In the genomic region with DNA sequence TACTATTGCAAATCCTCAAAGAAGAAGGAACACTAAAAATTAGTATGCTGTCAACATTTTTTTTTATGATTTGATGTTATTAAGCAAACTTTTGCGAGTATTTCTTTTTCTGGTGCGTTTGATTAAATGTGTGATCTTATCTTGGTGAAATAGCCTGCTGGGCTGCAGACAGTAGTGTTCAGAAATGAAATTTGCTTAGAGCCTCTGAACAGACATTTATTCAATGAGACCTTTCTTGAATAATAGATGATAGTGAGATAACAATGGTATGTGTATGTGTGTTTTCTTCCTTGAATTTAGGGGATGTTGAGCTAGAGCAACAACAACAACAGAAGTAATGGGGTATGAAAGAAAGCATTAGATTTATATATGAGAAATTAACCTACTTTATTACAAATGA, we compare ENCODE assay signal across 27 cellular contexts. TPM values are rescaled to one million over a fixed set of nuclear protein-coding genes. Genes with fewer than 3 reads are reported as not detected.
"Had no signal": no experiment of that assay in that cellular context is flagged by ENCODE, and none has a peak within 500 bp of the region (broad histone marks: within the 10 kb centered on the region; RNA-seq: fewer than 3 reads in every experiment).

No MANE protein-coding gene starts in this region.

- H3K36me3 Mint-ChIP-seq: immature natural killer cell; naive B cell; natural killer cell treated with Interleukin-12 subunit alpha and Interleukin-12 subunit beta and Interleukin-15 and Interleukin-18, amount 100 ng/mL, for 72 hours; stimulated activated effector memory CD8-positive, alpha-beta T cell treated with anti-CD3 and anti-CD28 coated beads, Interleukin-12 subunit alpha, Interleukin-12 subunit beta, amount 100 ng/mL, for 72 hours had no signal

- H3K4me3 Mint-ChIP-seq: central memory CD8-positive, alpha-beta T cell; dendritic cell treated with granulocyte-macrophage colony-stimulating factor and Interleukin-4, amounts not matched to agents 40 ng/mL and 50 ng/mL, for 4 days; effector memory CD8-positive, alpha-beta T cell; immature natural killer cell; naive B cell; natural killer cell treated with Interleukin-12 subunit alpha and Interleukin-12 subunit beta and Interleukin-15 and Interleukin-18, amount 100 ng/mL, for 72 hours; neural crest cell; stimulated activated effector memory CD8-positive, alpha-beta T cell treated with anti-CD3 and anti-CD28 coated beads, Interleukin-12 subunit alpha, Interleukin-12 subunit beta, amount 100 ng/mL, for 72 hours had no signal

- H2AFZ ChIP-seq: parathyroid adenoma had no signal

- H3K9me3 Mint-ChIP-seq: central memory CD8-positive, alpha-beta T cell; dendritic cell treated with granulocyte-macrophage colony-stimulating factor and Interleukin-4, amounts not matched to agents 40 ng/mL and 50 ng/mL, for 4 days; neural crest cell had no signal

- H3K79me2 ChIP-seq: parathyroid adenoma had no signal

- H3K27ac ChIP-seq: colonic mucosa, lower lobe of right lung, parathyroid adenoma, prostate gland, right atrium auricular region, sigmoid colon, stomach, thoracic aorta had no signal

- H3K27me3 ChIP-seq: colonic mucosa, right atrium auricular region, sigmoid colon, stomach had no signal

- H3K4me1 ChIP-seq: colonic mucosa, lower lobe of right lung, parathyroid adenoma, prostate gland, right atrium auricular region, sigmoid colon had no signal

- H3K9me3 ChIP-seq: colonic mucosa, lower lobe of right lung, mucosa of descending colon, prostate gland, right atrium auricular region, sigmoid colon, stomach, thoracic aorta had no signal

- DNase-seq: colonic mucosa; effector memory CD8-positive, alpha-beta T cell; hypothalamus; immature natural killer cell; islet precursor cell; kidney glomerular epithelial cell; left colon; left ventricle myocardium superior; lower lobe of right lung; mucosa of descending colon; naive B cell; sigmoid colon; stimulated activated CD4-positive, alpha-beta T cell treated with anti-CD3 and anti-CD28 coated beads, Interleukin-2, amount 100 ng/mL, for 24 hours; stimulated activated CD4-positive, alpha-beta T cell treated with anti-CD3 and anti-CD28 coated beads, Interleukin-4, amount 100 ng/mL, for 24 hours; stimulated activated naive CD4-positive, alpha-beta T cell treated with Interleukin-2 at 50 U/mL for 16 hours; stomach; trophoblast cell had no signal

- ATAC-seq: effector memory CD8-positive, alpha-beta T cell; left colon; left ventricle myocardium superior; lower lobe of right lung; mucosa of descending colon; natural killer cell treated with Interleukin-12 subunit alpha and Interleukin-12 subunit beta and Interleukin-15 and Interleukin-18, amount 100 ng/mL, for 72 hours; stimulated activated effector memory CD8-positive, alpha-beta T cell treated with anti-CD3 and anti-CD28 coated beads, Interleukin-12 subunit alpha, Interleukin-12 subunit beta, amount 100 ng/mL, for 72 hours had no signal

- H3K9ac ChIP-seq: parathyroid adenoma had no signal

- H3K27me3 Mint-ChIP-seq: central memory CD8-positive, alpha-beta T cell; effector memory CD8-positive, alpha-beta T cell; naive B cell; natural killer cell treated with Interleukin-12 subunit alpha and Interleukin-12 subunit beta and Interleukin-15 and Interleukin-18, amount 100 ng/mL, for 72 hours had no signal

- H3K4me1 Mint-ChIP-seq: central memory CD8-positive, alpha-beta T cell; immature natural killer cell; naive B cell; stimulated activated effector memory CD8-positive, alpha-beta T cell treated with anti-CD3 and anti-CD28 coated beads, Interleukin-12 subunit alpha, Interleukin-12 subunit beta, amount 100 ng/mL, for 72 hours had no signal

- H3K27ac Mint-ChIP-seq: dendritic cell treated with granulocyte-macrophage colony-stimulating factor and Interleukin-4, amounts not matched to agents 40 ng/mL and 50 ng/mL, for 4 days; effector memory CD8-positive, alpha-beta T cell; immature natural killer cell; naive B cell; natural killer cell treated with Interleukin-12 subunit alpha and Interleukin-12 subunit beta and Interleukin-15 and Interleukin-18, amount 100 ng/mL, for 72 hours; stimulated activated effector memory CD8-positive, alpha-beta T cell treated with anti-CD3 and anti-CD28 coated beads, Interleukin-12 subunit alpha, Interleukin-12 subunit beta, amount 100 ng/mL, for 72 hours had no signal

- H3K4me3 ChIP-seq: colonic mucosa, lower lobe of right lung, mucosa of descending colon, prostate gland, right atrium auricular region, sigmoid colon, stomach, thoracic aorta had no signal

- H3K36me3 ChIP-seq: colonic mucosa, lower lobe of right lung, prostate gland, right atrium auricular region, sigmoid colon, stomach, thoracic aorta had no signal

RNA-seq across cellular contexts. Expression of a gene that starts 12.7 kb away (rescaled TPM):
- total RNA-seq: natural killer cell treated with Interleukin-12 subunit alpha and Interleukin-12 subunit beta and Interleukin-15 and Interleukin-18, amount 100 ng/mL, for 72 hours; osteoblast had no signal
- polyA plus RNA-seq: immature natural killer cell had no signal
